12 cellular contexts compared by ENCODE assay signal in the genomic region with DNA sequence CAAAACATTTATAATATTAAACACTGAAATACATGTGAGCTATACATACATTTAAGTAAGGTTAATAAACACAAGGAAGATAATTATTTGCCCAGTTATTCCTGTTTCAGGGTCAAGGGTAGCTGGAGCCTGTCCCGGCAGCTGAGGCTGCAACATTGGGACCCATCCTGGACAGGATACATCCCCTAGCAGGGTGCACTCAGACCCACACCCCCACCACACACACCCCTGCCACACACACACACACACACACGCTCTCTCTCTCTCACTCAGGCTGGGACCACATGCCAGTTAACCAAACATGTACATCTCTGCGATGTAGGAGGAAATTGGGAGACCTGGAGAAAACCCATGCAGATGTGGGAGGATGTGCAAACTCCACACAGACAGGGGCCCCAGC.
DNase-seq lines count a peak whose midpoint lies in the region; ATAC-seq and TF ChIP-seq lines count a peak whose summit lies in the region.
"Had no signal": no experiment of that assay in that cellular context is flagged by ENCODE, and none has a peak within 500 bp of the region (broad histone marks: within the 10 kb centered on the region; RNA-seq: fewer than 3 reads in every experiment).

No MANE protein-coding gene starts in this region.

- H3K9me3 ChIP-seq in HEK293 (ENCODE audit: control insufficient read depth, insufficient read depth, low read depth, low read length) (no peaks in the 10 kb centered on the region), MM.1S (replicated peaks; ENCODE audit: insufficient read depth, low read length) (no peaks in the 10 kb centered on the region), thyroid gland (no peaks in the 10 kb centered on the region)
- no peaks in the 10 kb centered on the region for H3K9me3 ChIP-seq in naive thymus-derived CD4-positive, alpha-beta T cell (ENCODE audit: control insufficient read depth in 2 of 3, low read length in 3 of 3)
- H3K9me3 ChIP-seq: uterus had no signal

- H3K4me2 ChIP-seq in MM.1S (ENCODE audit: low read depth, low read length): peak overlapping the region; percentile 74; the same call in 1 of the 2 replicates

- peaks cover 14% of the 10 kb centered on the region for H3K4me1 Mint-ChIP-seq in activated naive CD4-positive, alpha-beta T cell treated with anti-CD3 and anti-CD28 coated beads, Interleukin-2, amount 10 ng/mL, durations not matched to agents 7 days and 5 days
- H3K4me1 Mint-ChIP-seq in naive thymus-derived CD4-positive, alpha-beta T cell: peaks cover 0 to 12% (median 2%) of the 10 kb centered on the region in 7 donors
- peaks cover 8% of the 10 kb centered on the region for H3K4me1 Mint-ChIP-seq in osteocyte (ENCODE audit: unreplicated experiment)

- H3F3A ChIP-seq in MM.1S (ENCODE audit: insufficient read depth, low read length): peaks cover 7% of the 10 kb centered on the region; the same call in 1 of the 2 replicates

- POLR2A ChIA-PET in HEK293 (lab: Yijun Ruan, JAX): no interaction called here
- POLR2A ChIA-PET in naive thymus-derived CD4-positive, alpha-beta T cell (lab: Charles Lee): interaction anchor here (0.6 kb wide), 1 partner anchor 220 kb away, joined by 3 read pairs; no protein-coding TSS in a partner anchor

- TF ChIP-seq CTCF in HEK293 (tag by site-specific recombination; IDR thresholded peaks at IDR 0.05) (no peak), MM.1S (IDR thresholded peaks at IDR 0.05; ENCODE audit: low read length) (no peak), thyroid gland (IDR thresholded peaks at IDR 0.05) (no peak), osteocyte (IDR thresholded peaks at IDR 0.05) (no peak)

- WGBS in thyroid gland, 2 donors: 77 to 78% methylated on average over 3 of the region's 3 CpGs

- CTCF ChIA-PET in activated naive CD4-positive, alpha-beta T cell treated with anti-CD3 and anti-CD28 coated beads, Interleukin-2, amount 10 ng/mL, durations not matched to agents 7 days and 5 days (lab: Charles Lee): interaction anchor here (0.6 to 2.0 kb wide), 8 partner anchors 12 to 636 kb away, joined by 3 to 6 read pairs (median 3); no protein-coding TSS in a partner anchor
- CTCF ChIA-PET in HEK293 (lab: Yijun Ruan, JAX): interaction anchor here (0.6 to 2.4 kb wide), 11 partner anchors 8 to 218 kb away, joined by 3 to 11 read pairs (median 3); no protein-coding TSS in a partner anchor
- CTCF ChIA-PET in naive thymus-derived CD4-positive, alpha-beta T cell (lab: Charles Lee): no interaction called here

- ATAC-seq in naive thymus-derived CD4-positive, alpha-beta T cell: no peak
- ATAC-seq: K562 had no signal

- no peak overlapping the region for H3K9ac ChIP-seq in MM.1S (ENCODE audit: low read length)

- H3K4me3 ChIP-seq in HEK293 (ENCODE audit: low read depth, low read length): no peak overlapping the region
- H3K4me3 ChIP-seq in MM.1S (ENCODE audit: low read length): 0 out of 2 replicates have a peak overlapping the region, but pooled peaks have one; percentile 6
- no peak overlapping the region for H3K4me3 ChIP-seq in thyroid gland (replicated peaks in 1 of 3)
- no peak overlapping the region for H3K4me3 ChIP-seq in naive thymus-derived CD4-positive, alpha-beta T cell (ENCODE audit: low read length)
- H3K4me3 ChIP-seq: K562, uterus had no signal

- no peaks in the 10 kb centered on the region for H3K36me3 ChIP-seq in HEK293 (ENCODE audit: control insufficient read depth in 2 of 2, insufficient read depth in 1 of 2, low read length in 2 of 2)
- no peaks in the 10 kb centered on the region for H3K36me3 ChIP-seq in MM.1S (replicated peaks; ENCODE audit: insufficient read depth, low read length)
- no peaks in the 10 kb centered on the region for H3K36me3 ChIP-seq in thyroid gland
- no peaks in the 10 kb centered on the region for H3K36me3 ChIP-seq in naive thymus-derived CD4-positive, alpha-beta T cell (ENCODE audit: control insufficient read depth in 2 of 3, insufficient read depth in 3 of 3, low read length in 3 of 3)
- H3K36me3 ChIP-seq: uterus had no signal

- H3K9me2 ChIP-seq in MM.1S (replicated peaks; ENCODE audit: insufficient read depth, low read length): no peaks in the 10 kb centered on the region

- H3K27me3 ChIP-seq in MM.1S (replicated peaks; ENCODE audit: insufficient read depth, low read length) (no peaks in the 10 kb centered on the region), thyroid gland (no peaks in the 10 kb centered on the region)
- no peaks in the 10 kb centered on the region for H3K27me3 ChIP-seq in naive thymus-derived CD4-positive, alpha-beta T cell (ENCODE audit: control insufficient read depth in 2 of 2, insufficient read depth in 2 of 2, low read length in 2 of 2)
- H3K27me3 ChIP-seq: uterus had no signal

- no peaks in the 10 kb centered on the region for H4K20me1 ChIP-seq in MM.1S (ENCODE audit: insufficient read depth, low read length)

- TF ChIP-seq POLR2A in thyroid gland (IDR thresholded peaks at IDR 0.05): no peak

- H3K27me3 Mint-ChIP-seq in activated naive CD4-positive, alpha-beta T cell treated with anti-CD3 and anti-CD28 coated beads, Interleukin-2, amount 10 ng/mL, durations not matched to agents 7 days and 5 days: peaks cover 15% of the 10 kb centered on the region
- peaks cover 0 to 17% (median 7%) of the 10 kb centered on the region in 5 donors for H3K27me3 Mint-ChIP-seq in naive thymus-derived CD4-positive, alpha-beta T cell
- H3K27me3 Mint-ChIP-seq in osteocyte (ENCODE audit: unreplicated experiment): peaks cover 11% of the 10 kb centered on the region

- peaks cover 11% of the 10 kb centered on the region for H3K79me2 ChIP-seq in MM.1S (ENCODE audit: low read length)

- H3K4me1 ChIP-seq in HEK293 (ENCODE audit: control insufficient read depth, insufficient read depth, low read length) (no peaks in the 10 kb centered on the region), MM.1S (ENCODE audit: low read length) (peaks cover 22% of the 10 kb centered on the region), thyroid gland (peaks cover 5 to 18% of the 10 kb centered on the region in 2 donors)
- H3K4me1 ChIP-seq in naive thymus-derived CD4-positive, alpha-beta T cell (ENCODE audit: control insufficient read depth in 2 of 2, insufficient read depth in 2 of 2, low read length in 2 of 2): no peaks in the 10 kb centered on the region
- H3K4me1 ChIP-seq: uterus had no signal

- peak overlapping the region; percentile 39 for H3K27ac Mint-ChIP-seq in activated naive CD4-positive, alpha-beta T cell treated with anti-CD3 and anti-CD28 coated beads, Interleukin-2, amount 10 ng/mL, durations not matched to agents 7 days and 5 days
- peak overlapping the region in 2 of 9 donors; percentile 7 to 66 for H3K27ac Mint-ChIP-seq in naive thymus-derived CD4-positive, alpha-beta T cell
- H3K27ac Mint-ChIP-seq in osteocyte (ENCODE audit: unreplicated experiment): no peak overlapping the region

- intact Hi-C loops in thyroid gland (cut with DNase I): loop anchor here (2.0 kb wide), 1 partner anchor 216 kb away; no protein-coding TSS in a partner anchor
- intact Hi-C loops in naive thymus-derived CD4-positive, alpha-beta T cell (cut with micrococcal nuclease): loop anchor here (5.0 to 10.0 kb wide), 4 partner anchors 146 to 631 kb away; partner anchors contain the start of gene PLXNC1 (in 1 of the 2)

- H3K9me3 Mint-ChIP-seq in activated naive CD4-positive, alpha-beta T cell treated with anti-CD3 and anti-CD28 coated beads, Interleukin-2, amount 10 ng/mL, durations not matched to agents 7 days and 5 days: no peaks in the 10 kb centered on the region
- no peaks in the 10 kb centered on the region for H3K9me3 Mint-ChIP-seq in naive thymus-derived CD4-positive, alpha-beta T cell
- H3K9me3 Mint-ChIP-seq in osteocyte (ENCODE audit: unreplicated experiment): no peaks in the 10 kb centered on the region

- H2AFZ ChIP-seq in MM.1S (ENCODE audit: low read length): no peak overlapping the region

- H3K36me3 Mint-ChIP-seq in activated naive CD4-positive, alpha-beta T cell treated with anti-CD3 and anti-CD28 coated beads, Interleukin-2, amount 10 ng/mL, durations not matched to agents 7 days and 5 days: no peaks in the 10 kb centered on the region
- no peaks in the 10 kb centered on the region for H3K36me3 Mint-ChIP-seq in naive thymus-derived CD4-positive, alpha-beta T cell
- no peaks in the 10 kb centered on the region for H3K36me3 Mint-ChIP-seq in osteocyte (ENCODE audit: unreplicated experiment)

- H3K27ac ChIP-seq in HEK293 (ENCODE audit: extremely low read depth, low read depth, low read length) (no peak overlapping the region), MM.1S (ENCODE audit: low read length) (no peak overlapping the region; the same call in 1 of the 2 replicates), thyroid gland (peak overlapping the region; percentile 50 to 90 (median 63))
- H3K27ac ChIP-seq in naive thymus-derived CD4-positive, alpha-beta T cell (ENCODE audit: low read depth, low read length): no peak overlapping the region
- H3K27ac ChIP-seq: uterus had no signal

- no peak for DNase-seq in activated naive CD4-positive, alpha-beta T cell treated with anti-CD3 and anti-CD28 coated beads, Interleukin-2, amount 10 ng/mL, durations not matched to agents 7 days and 5 days
- DNase-seq in activated naive CD4-positive, alpha-beta T cell (lab: John Stamatoyannopoulos, UW): no peak
- DNase-seq in MM.1S (no peak), thyroid gland (no peak), hippocampal formation (lab: John Stamatoyannopoulos, UW) (no peak), osteocyte (ENCODE audit: extremely low spot score, unreplicated experiment) (no peak)
- DNase-seq in naive thymus-derived CD4-positive, alpha-beta T cell: no peak
- DNase-seq: ACHN, activated T-cell treated with anti-CD3 and anti-CD28 coated beads for 4 hours, uterus had no signal

- H3K4me3 Mint-ChIP-seq in activated naive CD4-positive, alpha-beta T cell treated with anti-CD3 and anti-CD28 coated beads, Interleukin-2, amount 10 ng/mL, durations not matched to agents 7 days and 5 days: no peak overlapping the region
- H3K4me3 Mint-ChIP-seq in naive thymus-derived CD4-positive, alpha-beta T cell: no peak overlapping the region
- no peak overlapping the region for H3K4me3 Mint-ChIP-seq in osteocyte (ENCODE audit: unreplicated experiment)

Comparison
In these comparisons a context has a peak if more than half of its experiments do, and no peak if none do; other contexts are left out.
1. H3K27ac ChIP-seq: peak in thyroid gland (3 of 3); none in HEK293 (single experiment), MM.1S (single experiment) and naive thymus-derived CD4-positive, alpha-beta T cell (single experiment).